ENCODE assay signal across 8 cellular contexts in genomic region chr5:134510970-134511795, GRCh38. TPM values are rescaled to one million over a fixed set of nuclear protein-coding genes. Genes with fewer than 3 reads are reported as not detected.
A peak's percentile ranks its signal among the peaks of the same experiment; 100 is the strongest.
DNase-seq lines count a peak whose midpoint lies in the region; ATAC-seq, FAIRE-seq and TF ChIP-seq lines count a peak whose summit lies in the region.

No MANE protein-coding gene starts in this region.

- H4K20me1 ChIP-seq in astrocyte (ENCODE audit: insufficient read depth, low read length), result no peaks in the 10 kb centered on the region

- peak overlapping the region; percentile 12 for H3K4me3 ChIP-seq in astrocyte (ENCODE audit: insufficient read depth, low read depth, low read length)
- H3K4me3 ChIP-seq in mesodermal cell (ENCODE audit: extremely low read depth, insufficient read depth, low read length, poor library complexity, severe bottlenecking), result no peak overlapping the region
- H3K4me3 ChIP-seq in upper lobe of left lung, result no peak overlapping the region

- DNase-seq in activated T-cell treated with anti-CD3 and anti-CD28 coated beads for 24 hours (ENCODE audit: low read depth) (peak; percentile 52), astrocyte (ENCODE audit: low read depth) (peak; percentile 74), upper lobe of left lung (peak in 1 of 2 donors; percentile 27), nephron progenitor cell (no peak), NCI-H1694 (lab: John Stamatoyannopoulos, UW) (no peak), NCI-H1436 (lab: John Stamatoyannopoulos, UW) (no peak)
- no peak for DNase-seq in activated T-cell treated with anti-CD3 and anti-CD28 coated beads, Interleukin-2, amount 50 U/mL, for 1 hour

- no peak for TF ChIP-seq POLR2A in upper lobe of left lung (IDR thresholded peaks at IDR 0.05)

- no peaks in the 10 kb centered on the region for H3K9me3 Mint-ChIP-seq in astrocyte (ENCODE audit: unreplicated experiment)
- no peaks in the 10 kb centered on the region for H3K9me3 Mint-ChIP-seq in nephron progenitor cell

- no peaks in the 10 kb centered on the region for H3K36me3 Mint-ChIP-seq in astrocyte (ENCODE audit: low read depth, unreplicated experiment)
- H3K36me3 Mint-ChIP-seq in nephron progenitor cell (ENCODE audit: low read depth), result no peaks in the 10 kb centered on the region

- H3K27ac Mint-ChIP-seq in astrocyte (ENCODE audit: unreplicated experiment) (peak overlapping the region; percentile 83), nephron progenitor cell (no peak overlapping the region)

- H3K4me3 Mint-ChIP-seq in astrocyte (ENCODE audit: unreplicated experiment) (no peak overlapping the region), nephron progenitor cell (no peak overlapping the region)

- H3K4me1 Mint-ChIP-seq in astrocyte (ENCODE audit: low read depth, unreplicated experiment) (peaks cover 41% of the 10 kb centered on the region), nephron progenitor cell (peaks cover 33% of the 10 kb centered on the region)

- no peaks in the 10 kb centered on the region for H3K79me2 ChIP-seq in astrocyte (ENCODE audit: insufficient read depth, low read length)

- H3K27me3 ChIP-seq in astrocyte (ENCODE audit: insufficient read depth, low read length) (no peaks in the 10 kb centered on the region), upper lobe of left lung (no peaks in the 10 kb centered on the region)

- 64 to 70% methylated on average over 6 to 7 of the region's 9 CpGs for WGBS in mesodermal cell (ENCODE audit: insufficient coverage in 2 of 2), 2 experiments
- WGBS in upper lobe of left lung, 2 donors, result 60 to 78% methylated on average over 9 of the region's 9 CpGs

- H3K9me3 ChIP-seq in astrocyte (ENCODE audit: insufficient read depth, low read depth, low read length) (no peaks in the 10 kb centered on the region), mesodermal cell (ENCODE audit: control insufficient read depth, low read length) (no peaks in the 10 kb centered on the region), upper lobe of left lung (no peaks in the 10 kb centered on the region)

- no peak for TF ChIP-seq CTCF in astrocyte (IDR thresholded peaks at IDR 0.05; ENCODE audit: insufficient read depth, low read depth, low read length)
- no peak for TF ChIP-seq CTCF in upper lobe of left lung (IDR thresholded peaks at IDR 0.05)
- TF ChIP-seq CTCF in nephron progenitor cell (IDR thresholded peaks at IDR 0.05), result no peak

- TF ChIP-seq EP300 in upper lobe of left lung (IDR thresholded peaks at IDR 0.05), result no peak

- ATAC-seq in upper lobe of left lung (ENCODE audit: low FRiP score in 2 of 2), result peak; percentile 12 to 21

- H3K4me2 ChIP-seq in astrocyte (ENCODE audit: low read length), result peak overlapping the region; percentile 75

- peak overlapping the region; percentile 25 for H2AFZ ChIP-seq in astrocyte (ENCODE audit: low read depth, low read length)

- H3K27ac ChIP-seq in astrocyte (ENCODE audit: low read depth, low read length) (peak overlapping the region; percentile 35), mesodermal cell (ENCODE audit: low read depth, low read length, severe bottlenecking) (peak overlapping the region; percentile 79), upper lobe of left lung (peak overlapping the region; percentile 32 to 82 (median 61))

- peaks cover 33% of the 10 kb centered on the region for H3K4me1 ChIP-seq in astrocyte (ENCODE audit: insufficient read depth, low read length)
- peaks cover 47% of the 10 kb centered on the region for H3K4me1 ChIP-seq in mesodermal cell (ENCODE audit: control insufficient read depth, insufficient read depth, low read length, poor library complexity, severe bottlenecking)
- H3K4me1 ChIP-seq in upper lobe of left lung, result peaks cover 23 to 28% (median 24%) of the 10 kb centered on the region in 4 donors

- no peaks in the 10 kb centered on the region for H3K36me3 ChIP-seq in astrocyte (ENCODE audit: insufficient read depth, low read length)
- no peaks in the 10 kb centered on the region for H3K36me3 ChIP-seq in mesodermal cell (ENCODE audit: control insufficient read depth, insufficient read depth, low read length)
- H3K36me3 ChIP-seq in upper lobe of left lung, result no peaks in the 10 kb centered on the region

- no peak for FAIRE-seq in astrocyte (lab: Jason Lieb, UNC)

- H3K27me3 Mint-ChIP-seq in astrocyte (ENCODE audit: low read depth, unreplicated experiment) (no peaks in the 10 kb centered on the region), nephron progenitor cell (ENCODE audit: low read depth, poor library complexity) (peaks cover 4% of the 10 kb centered on the region)

- H3K9ac ChIP-seq in astrocyte (ENCODE audit: low read length), result peak overlapping the region; percentile 4

RNA-seq across cellular contexts. Expression of gene JADE2, which starts 14.3 kb away (rescaled TPM):
- total RNA-seq in astrocyte (25.3 and 30.3 TPM in 2 replicates), upper lobe of left lung (100 to 1,000 TPM in 1 of 6 donors, 10 to 100 TPM in 5; 51.5 to 102 (median 69.5) TPM)
- 10.9 TPM for polyA plus RNA-seq in mesodermal cell (2013, experiment 1 of 2)
- 11.9 TPM for polyA plus RNA-seq in mesodermal cell (2013, experiment 2 of 2)

Comparison
In these comparisons a context has a peak if more than half of its experiments do, and no peak if none do; other contexts are left out.
1. DNase-seq: peak in activated T-cell treated with anti-CD3 and anti-CD28 coated beads for 24 hours (single experiment) and astrocyte (single experiment); none in activated T-cell treated with anti-CD3 and anti-CD28 coated beads, Interleukin-2, amount 50 U/mL, for 1 hour (single experiment), nephron progenitor cell (single experiment), NCI-H1694 (single experiment) and NCI-H1436 (single experiment).
2. Peak in every context shown above with its lines, with median percentiles within 50 percentile points of each other: H3K27ac ChIP-seq.